1 cellular context compared by ENCODE assay signal in the genomic region with DNA sequence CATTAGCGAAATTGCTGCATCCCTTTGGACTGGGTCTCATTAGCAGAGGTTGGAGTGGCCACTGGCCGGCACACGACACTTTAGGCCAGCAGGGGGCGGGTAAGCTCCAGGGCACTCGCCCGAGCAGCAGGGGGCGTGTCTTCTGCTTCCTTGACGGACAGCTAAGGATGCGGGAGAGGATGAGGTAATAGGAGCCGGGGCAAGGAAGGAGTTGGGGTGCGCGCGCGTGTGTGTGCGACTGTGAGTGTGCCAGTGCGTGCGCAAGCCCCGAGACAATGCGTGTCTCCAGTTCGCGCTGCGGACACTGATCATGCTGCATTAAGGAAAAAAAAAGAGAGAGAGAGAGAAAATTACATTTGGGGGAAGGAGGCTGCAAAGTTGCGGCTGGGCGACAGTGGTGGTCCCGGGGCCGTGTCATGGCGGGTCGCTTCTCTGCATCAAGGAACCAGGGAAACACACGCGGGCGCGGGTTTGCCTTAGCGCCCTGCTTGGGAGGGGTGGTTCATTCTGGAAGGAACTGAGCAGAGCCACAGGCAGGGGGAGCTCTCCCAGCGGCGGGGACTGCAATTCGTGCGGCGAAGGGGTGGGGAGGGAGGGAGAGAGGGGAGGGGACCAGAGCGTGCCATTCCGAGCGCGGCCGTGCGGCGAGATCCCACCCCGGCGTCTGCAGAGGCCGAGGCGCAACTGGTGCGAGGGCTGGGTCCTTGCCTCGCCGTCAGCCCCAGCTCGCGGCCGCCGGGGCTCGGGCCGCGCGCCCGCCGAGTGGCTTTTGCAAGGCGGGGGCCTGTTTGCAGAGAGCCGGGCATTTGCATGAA.
TF ChIP-seq lines count a peak whose summit lies in the region.

A gene (plus strand): TSS at position 625 of the 815 bp plus-strand sequence. CDS start 464 bp downstream, outside the sequence.

TF ChIP-seq in HepG2, 621 proteins besides CTCF, POLR2A, EP300 and RAD21 (continued from another document and continues in another):
- TF ChIP-seq, protein P1, sequence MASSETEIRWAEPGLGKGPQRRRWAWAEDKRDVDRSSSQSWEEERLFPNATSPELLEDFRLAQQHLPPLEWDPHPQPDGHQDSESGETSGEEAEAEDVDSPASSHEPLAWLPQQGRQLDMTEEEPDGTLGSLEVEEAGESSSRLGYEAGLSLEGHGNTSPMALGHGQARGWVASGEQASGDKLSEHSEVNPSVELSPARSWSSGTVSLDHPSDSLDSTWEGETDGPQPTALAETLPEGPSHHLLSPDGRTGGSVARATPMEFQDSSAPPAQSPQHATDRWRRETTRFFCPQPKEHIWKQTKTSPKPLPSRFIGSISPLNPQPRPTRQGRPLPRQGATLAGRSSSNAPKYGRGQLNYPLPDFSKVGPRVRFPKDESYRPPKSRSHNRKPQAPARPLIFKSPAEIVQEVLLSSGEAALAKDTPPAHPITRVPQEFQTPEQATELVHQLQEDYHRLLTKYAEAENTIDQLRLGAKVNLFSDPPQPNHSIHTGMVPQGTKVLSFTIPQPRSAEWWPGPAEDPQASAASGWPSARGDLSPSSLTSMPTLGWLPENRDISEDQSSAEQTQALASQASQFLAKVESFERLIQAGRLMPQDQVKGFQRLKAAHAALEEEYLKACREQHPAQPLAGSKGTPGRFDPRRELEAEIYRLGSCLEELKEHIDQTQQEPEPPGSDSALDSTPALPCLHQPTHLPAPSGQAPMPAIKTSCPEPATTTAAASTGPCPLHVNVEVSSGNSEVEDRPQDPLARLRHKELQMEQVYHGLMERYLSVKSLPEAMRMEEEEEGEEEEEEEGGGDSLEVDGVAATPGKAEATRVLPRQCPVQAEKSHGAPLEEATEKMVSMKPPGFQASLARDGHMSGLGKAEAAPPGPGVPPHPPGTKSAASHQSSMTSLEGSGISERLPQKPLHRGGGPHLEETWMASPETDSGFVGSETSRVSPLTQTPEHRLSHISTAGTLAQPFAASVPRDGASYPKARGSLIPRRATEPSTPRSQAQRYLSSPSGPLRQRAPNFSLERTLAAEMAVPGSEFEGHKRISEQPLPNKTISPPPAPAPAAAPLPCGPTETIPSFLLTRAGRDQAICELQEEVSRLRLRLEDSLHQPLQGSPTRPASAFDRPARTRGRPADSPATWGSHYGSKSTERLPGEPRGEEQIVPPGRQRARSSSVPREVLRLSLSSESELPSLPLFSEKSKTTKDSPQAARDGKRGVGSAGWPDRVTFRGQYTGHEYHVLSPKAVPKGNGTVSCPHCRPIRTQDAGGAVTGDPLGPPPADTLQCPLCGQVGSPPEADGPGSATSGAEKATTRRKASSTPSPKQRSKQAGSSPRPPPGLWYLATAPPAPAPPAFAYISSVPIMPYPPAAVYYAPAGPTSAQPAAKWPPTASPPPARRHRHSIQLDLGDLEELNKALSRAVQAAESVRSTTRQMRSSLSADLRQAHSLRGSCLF (CRISPR knock-in tag; IDR thresholded peaks at IDR 0.05; ENCODE audit: borderline replicate concordance), result no peak
- TF ChIP-seq, protein P2, sequence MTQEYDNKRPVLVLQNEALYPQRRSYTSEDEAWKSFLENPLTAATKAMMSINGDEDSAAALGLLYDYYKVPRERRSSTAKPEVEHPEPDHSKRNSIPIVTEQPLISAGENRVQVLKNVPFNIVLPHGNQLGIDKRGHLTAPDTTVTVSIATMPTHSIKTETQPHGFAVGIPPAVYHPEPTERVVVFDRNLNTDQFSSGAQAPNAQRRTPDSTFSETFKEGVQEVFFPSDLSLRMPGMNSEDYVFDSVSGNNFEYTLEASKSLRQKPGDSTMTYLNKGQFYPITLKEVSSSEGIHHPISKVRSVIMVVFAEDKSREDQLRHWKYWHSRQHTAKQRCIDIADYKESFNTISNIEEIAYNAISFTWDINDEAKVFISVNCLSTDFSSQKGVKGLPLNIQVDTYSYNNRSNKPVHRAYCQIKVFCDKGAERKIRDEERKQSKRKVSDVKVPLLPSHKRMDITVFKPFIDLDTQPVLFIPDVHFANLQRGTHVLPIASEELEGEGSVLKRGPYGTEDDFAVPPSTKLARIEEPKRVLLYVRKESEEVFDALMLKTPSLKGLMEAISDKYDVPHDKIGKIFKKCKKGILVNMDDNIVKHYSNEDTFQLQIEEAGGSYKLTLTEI (CRISPR knock-in tag; conservative IDR thresholded peaks at IDR 0.05), result no peak
- TF ChIP-seq ZBTB20 (CRISPR knock-in tag; IDR thresholded peaks at IDR 0.05; ENCODE audit: borderline replicate concordance, low read depth) (no peak), SP1 (IDR thresholded peaks at IDR 0.05) (no peak), SP1 (CRISPR knock-in tag; IDR thresholded peaks at IDR 0.05) (peak; percentile 80), ZFP37 (CRISPR knock-in tag; IDR thresholded peaks at IDR 0.05; ENCODE audit: borderline replicate concordance) (no peak), TBX3 (IDR thresholded peaks at IDR 0.05; ENCODE audit: borderline replicate concordance) (no peak), ZNF839 (CRISPR knock-in tag; IDR thresholded peaks at IDR 0.05; ENCODE audit: borderline replicate concordance) (0 out of 2 replicates have a peak, but pooled peaks have one; percentile 30), ELF4 (CRISPR knock-in tag; IDR thresholded peaks at IDR 0.05; ENCODE audit: borderline replicate concordance) (no peak), MAZ (IDR thresholded peaks at IDR 0.05; ENCODE audit: borderline replicate concordance, low read depth, low read length) (peak; percentile 52), MAZ (CRISPR knock-in tag; IDR thresholded peaks at IDR 0.05; ENCODE audit: low read depth) (peak; percentile 70), ZNF256 (CRISPR knock-in tag; conservative IDR thresholded peaks at IDR 0.05) (no peak), ZNF335 (CRISPR knock-in tag; IDR thresholded peaks at IDR 0.05) (no peak), ZNF431 (CRISPR knock-in tag; IDR thresholded peaks at IDR 0.05; ENCODE audit: borderline replicate concordance, low read depth) (no peak), XBP1 (CRISPR knock-in tag; IDR thresholded peaks at IDR 0.05) (no peak), ZFP41 (CRISPR knock-in tag; IDR thresholded peaks at IDR 0.05; ENCODE audit: borderline replicate concordance) (no peak), ADNP (CRISPR knock-in tag; IDR thresholded peaks at IDR 0.05) (0 out of 2 replicates have a peak, but pooled peaks have one; percentile 10), KDM5A (IDR thresholded peaks at IDR 0.05; ENCODE audit: borderline replicate concordance, low read length) (no peak), GABPA (IDR thresholded peaks at IDR 0.05; ENCODE audit: low read depth, low read length) (no peak), GABPA (CRISPR knock-in tag; IDR thresholded peaks at IDR 0.05; ENCODE audit: low read depth) (no peak), SMAD1 (CRISPR knock-in tag; IDR thresholded peaks at IDR 0.05; ENCODE audit: borderline replicate concordance, low read depth) (0 out of 2 replicates have a peak, but pooled peaks have one; percentile 41), NFE2L1 (CRISPR knock-in tag; IDR thresholded peaks at IDR 0.05; ENCODE audit: borderline replicate concordance) (no peak), TMF1 (CRISPR knock-in tag; IDR thresholded peaks at IDR 0.05; ENCODE audit: low read depth) (no peak), ZNF33A (CRISPR knock-in tag; IDR thresholded peaks at IDR 0.05; ENCODE audit: borderline replicate concordance) (no peak), HMGA1 (CRISPR knock-in tag; conservative IDR thresholded peaks at IDR 0.05) (no peak)
- TF ChIP-seq, protein P3, sequence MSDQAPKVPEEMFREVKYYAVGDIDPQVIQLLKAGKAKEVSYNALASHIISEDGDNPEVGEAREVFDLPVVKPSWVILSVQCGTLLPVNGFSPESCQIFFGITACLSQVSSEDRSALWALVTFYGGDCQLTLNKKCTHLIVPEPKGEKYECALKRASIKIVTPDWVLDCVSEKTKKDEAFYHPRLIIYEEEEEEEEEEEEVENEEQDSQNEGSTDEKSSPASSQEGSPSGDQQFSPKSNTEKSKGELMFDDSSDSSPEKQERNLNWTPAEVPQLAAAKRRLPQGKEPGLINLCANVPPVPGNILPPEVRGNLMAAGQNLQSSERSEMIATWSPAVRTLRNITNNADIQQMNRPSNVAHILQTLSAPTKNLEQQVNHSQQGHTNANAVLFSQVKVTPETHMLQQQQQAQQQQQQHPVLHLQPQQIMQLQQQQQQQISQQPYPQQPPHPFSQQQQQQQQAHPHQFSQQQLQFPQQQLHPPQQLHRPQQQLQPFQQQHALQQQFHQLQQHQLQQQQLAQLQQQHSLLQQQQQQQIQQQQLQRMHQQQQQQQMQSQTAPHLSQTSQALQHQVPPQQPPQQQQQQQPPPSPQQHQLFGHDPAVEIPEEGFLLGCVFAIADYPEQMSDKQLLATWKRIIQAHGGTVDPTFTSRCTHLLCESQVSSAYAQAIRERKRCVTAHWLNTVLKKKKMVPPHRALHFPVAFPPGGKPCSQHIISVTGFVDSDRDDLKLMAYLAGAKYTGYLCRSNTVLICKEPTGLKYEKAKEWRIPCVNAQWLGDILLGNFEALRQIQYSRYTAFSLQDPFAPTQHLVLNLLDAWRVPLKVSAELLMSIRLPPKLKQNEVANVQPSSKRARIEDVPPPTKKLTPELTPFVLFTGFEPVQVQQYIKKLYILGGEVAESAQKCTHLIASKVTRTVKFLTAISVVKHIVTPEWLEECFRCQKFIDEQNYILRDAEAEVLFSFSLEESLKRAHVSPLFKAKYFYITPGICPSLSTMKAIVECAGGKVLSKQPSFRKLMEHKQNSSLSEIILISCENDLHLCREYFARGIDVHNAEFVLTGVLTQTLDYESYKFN (CRISPR knock-in tag; conservative IDR thresholded peaks at IDR 0.05), result no peak
- TF ChIP-seq, protein P4, sequence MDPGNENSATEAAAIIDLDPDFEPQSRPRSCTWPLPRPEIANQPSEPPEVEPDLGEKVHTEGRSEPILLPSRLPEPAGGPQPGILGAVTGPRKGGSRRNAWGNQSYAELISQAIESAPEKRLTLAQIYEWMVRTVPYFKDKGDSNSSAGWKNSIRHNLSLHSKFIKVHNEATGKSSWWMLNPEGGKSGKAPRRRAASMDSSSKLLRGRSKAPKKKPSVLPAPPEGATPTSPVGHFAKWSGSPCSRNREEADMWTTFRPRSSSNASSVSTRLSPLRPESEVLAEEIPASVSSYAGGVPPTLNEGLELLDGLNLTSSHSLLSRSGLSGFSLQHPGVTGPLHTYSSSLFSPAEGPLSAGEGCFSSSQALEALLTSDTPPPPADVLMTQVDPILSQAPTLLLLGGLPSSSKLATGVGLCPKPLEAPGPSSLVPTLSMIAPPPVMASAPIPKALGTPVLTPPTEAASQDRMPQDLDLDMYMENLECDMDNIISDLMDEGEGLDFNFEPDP (CRISPR knock-in tag; conservative IDR thresholded peaks at IDR 0.05), result no peak
- TF ChIP-seq, protein P5, sequence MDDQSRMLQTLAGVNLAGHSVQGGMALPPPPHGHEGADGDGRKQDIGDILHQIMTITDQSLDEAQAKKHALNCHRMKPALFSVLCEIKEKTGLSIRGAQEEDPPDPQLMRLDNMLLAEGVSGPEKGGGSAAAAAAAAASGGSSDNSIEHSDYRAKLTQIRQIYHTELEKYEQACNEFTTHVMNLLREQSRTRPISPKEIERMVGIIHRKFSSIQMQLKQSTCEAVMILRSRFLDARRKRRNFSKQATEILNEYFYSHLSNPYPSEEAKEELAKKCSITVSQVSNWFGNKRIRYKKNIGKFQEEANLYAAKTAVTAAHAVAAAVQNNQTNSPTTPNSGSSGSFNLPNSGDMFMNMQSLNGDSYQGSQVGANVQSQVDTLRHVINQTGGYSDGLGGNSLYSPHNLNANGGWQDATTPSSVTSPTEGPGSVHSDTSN (CRISPR knock-in tag; IDR thresholded peaks at IDR 0.05; ENCODE audit: borderline replicate concordance), result no peak
- TF ChIP-seq, protein P6, sequence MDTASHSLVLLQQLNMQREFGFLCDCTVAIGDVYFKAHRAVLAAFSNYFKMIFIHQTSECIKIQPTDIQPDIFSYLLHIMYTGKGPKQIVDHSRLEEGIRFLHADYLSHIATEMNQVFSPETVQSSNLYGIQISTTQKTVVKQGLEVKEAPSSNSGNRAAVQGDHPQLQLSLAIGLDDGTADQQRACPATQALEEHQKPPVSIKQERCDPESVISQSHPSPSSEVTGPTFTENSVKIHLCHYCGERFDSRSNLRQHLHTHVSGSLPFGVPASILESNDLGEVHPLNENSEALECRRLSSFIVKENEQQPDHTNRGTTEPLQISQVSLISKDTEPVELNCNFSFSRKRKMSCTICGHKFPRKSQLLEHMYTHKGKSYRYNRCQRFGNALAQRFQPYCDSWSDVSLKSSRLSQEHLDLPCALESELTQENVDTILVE (CRISPR knock-in tag; IDR thresholded peaks at IDR 0.05), result no peak
- TF ChIP-seq, protein P7, sequence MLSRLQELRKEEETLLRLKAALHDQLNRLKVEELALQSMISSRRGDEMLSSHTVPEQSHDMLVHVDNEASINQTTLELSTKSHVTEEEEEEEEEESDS (CRISPR knock-in tag; IDR thresholded peaks at IDR 0.05; ENCODE audit: borderline replicate concordance), result no peak
- TF ChIP-seq, protein P8, sequence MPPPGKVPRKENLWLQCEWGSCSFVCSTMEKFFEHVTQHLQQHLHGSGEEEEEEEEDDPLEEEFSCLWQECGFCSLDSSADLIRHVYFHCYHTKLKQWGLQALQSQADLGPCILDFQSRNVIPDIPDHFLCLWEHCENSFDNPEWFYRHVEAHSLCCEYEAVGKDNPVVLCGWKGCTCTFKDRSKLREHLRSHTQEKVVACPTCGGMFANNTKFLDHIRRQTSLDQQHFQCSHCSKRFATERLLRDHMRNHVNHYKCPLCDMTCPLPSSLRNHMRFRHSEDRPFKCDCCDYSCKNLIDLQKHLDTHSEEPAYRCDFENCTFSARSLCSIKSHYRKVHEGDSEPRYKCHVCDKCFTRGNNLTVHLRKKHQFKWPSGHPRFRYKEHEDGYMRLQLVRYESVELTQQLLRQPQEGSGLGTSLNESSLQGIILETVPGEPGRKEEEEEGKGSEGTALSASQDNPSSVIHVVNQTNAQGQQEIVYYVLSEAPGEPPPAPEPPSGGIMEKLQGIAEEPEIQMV (CRISPR knock-in tag; IDR thresholded peaks at IDR 0.05; ENCODE audit: low read depth), result peak; percentile 39; the same call in 1 of the 2 replicates
- TF ChIP-seq, protein P9, sequence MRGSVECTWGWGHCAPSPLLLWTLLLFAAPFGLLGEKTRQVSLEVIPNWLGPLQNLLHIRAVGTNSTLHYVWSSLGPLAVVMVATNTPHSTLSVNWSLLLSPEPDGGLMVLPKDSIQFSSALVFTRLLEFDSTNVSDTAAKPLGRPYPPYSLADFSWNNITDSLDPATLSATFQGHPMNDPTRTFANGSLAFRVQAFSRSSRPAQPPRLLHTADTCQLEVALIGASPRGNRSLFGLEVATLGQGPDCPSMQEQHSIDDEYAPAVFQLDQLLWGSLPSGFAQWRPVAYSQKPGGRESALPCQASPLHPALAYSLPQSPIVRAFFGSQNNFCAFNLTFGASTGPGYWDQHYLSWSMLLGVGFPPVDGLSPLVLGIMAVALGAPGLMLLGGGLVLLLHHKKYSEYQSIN (CRISPR knock-in tag; IDR thresholded peaks at IDR 0.05; ENCODE audit: borderline replicate concordance), result no peak
- TF ChIP-seq, protein P10, sequence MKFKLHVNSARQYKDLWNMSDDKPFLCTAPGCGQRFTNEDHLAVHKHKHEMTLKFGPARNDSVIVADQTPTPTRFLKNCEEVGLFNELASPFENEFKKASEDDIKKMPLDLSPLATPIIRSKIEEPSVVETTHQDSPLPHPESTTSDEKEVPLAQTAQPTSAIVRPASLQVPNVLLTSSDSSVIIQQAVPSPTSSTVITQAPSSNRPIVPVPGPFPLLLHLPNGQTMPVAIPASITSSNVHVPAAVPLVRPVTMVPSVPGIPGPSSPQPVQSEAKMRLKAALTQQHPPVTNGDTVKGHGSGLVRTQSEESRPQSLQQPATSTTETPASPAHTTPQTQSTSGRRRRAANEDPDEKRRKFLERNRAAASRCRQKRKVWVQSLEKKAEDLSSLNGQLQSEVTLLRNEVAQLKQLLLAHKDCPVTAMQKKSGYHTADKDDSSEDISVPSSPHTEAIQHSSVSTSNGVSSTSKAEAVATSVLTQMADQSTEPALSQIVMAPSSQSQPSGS (CRISPR knock-in tag; IDR thresholded peaks at IDR 0.05), result peak; percentile 68; the same call in 1 of the 2 replicates
